Comparison of ENCODE assay signal across 21 cellular contexts in genomic region chr16:52318259-52319008, GRCh38.
DNase-seq lines count a peak whose midpoint lies in the region; ATAC-seq, FAIRE-seq and TF ChIP-seq lines count a peak whose summit lies in the region.
"Had no signal": no experiment of that assay in that cellular context is flagged by ENCODE, and none has a peak within 500 bp of the region (broad histone marks: within the 10 kb centered on the region; RNA-seq: fewer than 3 reads in every experiment).

No MANE protein-coding gene starts in this region.

- H3K14ac ChIP-seq in H1 (ENCODE audit: insufficient read length) = no peak overlapping the region

- H4K5ac ChIP-seq in H1 (ENCODE audit: insufficient read length, low read depth, low read length) = no peak overlapping the region

- TF ChIP-seq EP300 in H1 (IDR thresholded peaks at IDR 0.05; ENCODE audit: borderline replicate concordance in 1 of 2, low read depth in 2 of 2, low read length in 2 of 2) (no peak), stomach (IDR thresholded peaks at IDR 0.05) (no peak)

- H3K4me1 ChIP-seq in H1 (replicated peaks in 1 of 4; ENCODE audit: control insufficient read depth in 3 of 4, insufficient read depth in 4 of 4, low read length in 3 of 4) (peaks cover 0 to 3% (median 0%) of the 10 kb centered on the region in 4 experiments; a peak in 1 of 7 replicates), stomach (no peaks in the 10 kb centered on the region)
- H3K4me1 ChIP-seq in effector memory CD4-positive, alpha-beta T cell (ENCODE audit: control insufficient read depth, insufficient read depth, low read length, poor library complexity, severe bottlenecking) = no peaks in the 10 kb centered on the region
- H3K4me1 ChIP-seq: HAP-1, parathyroid adenoma, uterus had no signal

- no peaks in the 10 kb centered on the region for H3K9me3 ChIP-seq in H1 (ENCODE audit: insufficient read depth in 2 of 2, low read depth in 1 of 2, low read length in 1 of 2)
- H3K9me3 ChIP-seq in stomach = no peaks in the 10 kb centered on the region
- no peaks in the 10 kb centered on the region for H3K9me3 ChIP-seq in effector memory CD4-positive, alpha-beta T cell (ENCODE audit: control insufficient read depth, low read length)
- H3K9me3 ChIP-seq: HAP-1, uterus had no signal

- FAIRE-seq in H1 (lab: Jason Lieb, UNC) = no peak
- FAIRE-seq: GM19239 had no signal

- no peak overlapping the region for H2BK20ac ChIP-seq in H1 (ENCODE audit: low read length)

- H2AK5ac ChIP-seq in H1 (ENCODE audit: low read depth, low read length) = no peak overlapping the region

- H3K9ac ChIP-seq in H1 (replicated peaks in 1 of 4; ENCODE audit: extremely low read depth in 1 of 4, low read depth in 3 of 4, low read length in 3 of 4) = no peak overlapping the region
- H3K9ac ChIP-seq: parathyroid adenoma had no signal

- no peak overlapping the region for H2BK5ac ChIP-seq in H1 (ENCODE audit: low read depth, low read length)

- no peak overlapping the region for H3K4me3 ChIP-seq in H1 (ENCODE audit: extremely low read depth in 1 of 4, insufficient read depth in 2 of 4, low read depth in 3 of 4, low read length in 4 of 4)
- H3K4me3 ChIP-seq in stomach = no peak overlapping the region
- no peak overlapping the region for H3K4me3 ChIP-seq in effector memory CD4-positive, alpha-beta T cell (ENCODE audit: insufficient read depth, low read depth, low read length, poor library complexity, severe bottlenecking)
- H3K4me3 ChIP-seq: HAP-1, uterus had no signal

- no peaks in the 10 kb centered on the region for H3K27me3 ChIP-seq in H1 (replicated peaks in 1 of 4; ENCODE audit: control insufficient read depth in 3 of 4, extremely low read depth in 1 of 4, insufficient read depth in 3 of 4, low read length in 3 of 4)
- H3K27me3 ChIP-seq in stomach = no peaks in the 10 kb centered on the region
- H3K27me3 ChIP-seq in effector memory CD4-positive, alpha-beta T cell (replicated peaks; ENCODE audit: control insufficient read depth, insufficient read depth, low read length, poor library complexity, severe bottlenecking) = no peaks in the 10 kb centered on the region
- H3K27me3 ChIP-seq: uterus had no signal

- no peak overlapping the region for H4K91ac ChIP-seq in H1 (replicated peaks; ENCODE audit: insufficient read length, low read length)

- H2AFZ ChIP-seq in H1 (ENCODE audit: low read length) = 0 out of 2 replicates have a peak overlapping the region, but pooled peaks have one; percentile 79
- H2AFZ ChIP-seq: parathyroid adenoma had no signal

- no peak overlapping the region for H2BK120ac ChIP-seq in H1 (replicated peaks; ENCODE audit: low read depth, low read length)

- H4K8ac ChIP-seq in H1 (ENCODE audit: extremely low read depth, insufficient read depth, low read length) = no peak overlapping the region

- H3K27ac ChIP-seq in H1 (ENCODE audit: low read depth, low read length) = no peak overlapping the region
- no peak overlapping the region for H3K27ac ChIP-seq in stomach
- no peak overlapping the region for H3K27ac ChIP-seq in effector memory CD4-positive, alpha-beta T cell (ENCODE audit: insufficient read depth, low read length, poor library complexity, severe bottlenecking)
- H3K27ac ChIP-seq: parathyroid adenoma, uterus had no signal

- H3K18ac ChIP-seq in H1 (ENCODE audit: extremely low read depth, low read length) = no peak overlapping the region

- intact Hi-C loops in stomach (cut with DNase I; ENCODE audit: low total_unique reads) = no loop called here

- H3K36me3 ChIP-seq in H1 (ENCODE audit: control insufficient read depth in 2 of 4, insufficient read depth in 4 of 4, low read length in 3 of 4) (no peaks in the 10 kb centered on the region), stomach (no peaks in the 10 kb centered on the region)
- no peaks in the 10 kb centered on the region for H3K36me3 ChIP-seq in effector memory CD4-positive, alpha-beta T cell (ENCODE audit: control insufficient read depth, insufficient read depth, low read length)
- H3K36me3 ChIP-seq: HAP-1, uterus had no signal

- 88% methylated on average over 2 of the region's 2 CpGs; no CpG with 5 or more reads in 1 of the 2 experiments for WGBS in H1 (ENCODE audit: extremely low coverage in 1 of 2, insufficient coverage in 1 of 2, insufficient read length in 1 of 2, insufficient replicate concordance in 2 of 2, low coverage in 1 of 2, low lambda C conversion rate in 2 of 2, missing lambda C conversion rate in 1 of 2), 2 experiments
- 22 to 58% (median 31%) methylated on average over 2 of the region's 2 CpGs for WGBS in stomach, 5 donors

- no peak for ATAC-seq in HG03354 (IDR thresholded peaks at IDR 0.05; ENCODE audit: poor library complexity, severe bottlenecking, unreplicated experiment)
- no peak for ATAC-seq in HG03159 (IDR thresholded peaks at IDR 0.05; ENCODE audit: unreplicated experiment)
- ATAC-seq: naive thymus-derived CD4-positive, alpha-beta T cell had no signal

- TF ChIP-seq POLR2A in H1 (IDR thresholded peaks at IDR 0.05; ENCODE audit: control extremely low read depth in 1 of 2, low read depth in 2 of 2, low read length in 2 of 2) (no peak), stomach (IDR thresholded peaks at IDR 0.05) (no peak)

- no peak for TF ChIP-seq RAD21 in H1 (IDR thresholded peaks at IDR 0.05 in 1 of 2, conservative IDR thresholded peaks at IDR 0.05 in 1 of 2; ENCODE audit: low read depth in 2 of 2, low read length in 2 of 2)

- DNase-seq in DMS 273 treated with DMSO at 0.1 percent for 48 hours (lab: John Stamatoyannopoulos, UW) = peak; percentile 14
- DNase-seq in NCI-H1105 (lab: John Stamatoyannopoulos, UW) = peak; percentile 87
- DNase-seq in NCI-H2227 treated with DMSO at 0.1 percent for 48 hours (lab: John Stamatoyannopoulos, UW) = peak; percentile 51
- no peak for DNase-seq in H1 (ENCODE audit: low read depth in 1 of 2, low spot score in 2 of 2)
- DNase-seq in stomach = no peak
- DNase-seq in effector memory CD4-positive, alpha-beta T cell = no peak
- DNase-seq: activated CD4-positive, alpha-beta T cell treated with anti-CD3 and anti-CD28 coated beads, Interleukin-2, amount 10 ng/mL, durations not matched to agents 24 days and 14 days; activated gamma-delta T cell; anterior cingulate cortex; CD4-positive, CD25-positive, alpha-beta regulatory T cell; effector CD4-positive, alpha-beta T cell; head of caudate nucleus; naive thymus-derived CD4-positive, alpha-beta T cell; stimulated activated CD4-positive, alpha-beta T cell treated with anti-CD3 and anti-CD28 coated beads, Interleukin-1b, Interleukin-23, amount 100 ng/mL, for 48 hours; SW 1271; uterus had no signal

- H2BK15ac ChIP-seq in H1 (ENCODE audit: low read length) = no peak overlapping the region

- H3K23me2 ChIP-seq in H1 (ENCODE audit: low read depth, low read length) = no peaks in the 10 kb centered on the region

- H4K20me1 ChIP-seq in H1 (replicated peaks in 1 of 2; ENCODE audit: control insufficient read depth in 1 of 2, insufficient read depth in 2 of 2, low read length in 2 of 2) = no peaks in the 10 kb centered on the region

- H3K4ac ChIP-seq in H1 (replicated peaks; ENCODE audit: insufficient read length, low read depth, low read length) = no peak overlapping the region

- no peak overlapping the region for H3K23ac ChIP-seq in H1 (ENCODE audit: insufficient read length)

- H3K79me2 ChIP-seq in H1 (ENCODE audit: control insufficient read depth in 1 of 2, insufficient read depth in 2 of 2, low read length in 2 of 2) = no peaks in the 10 kb centered on the region
- H3K79me2 ChIP-seq: parathyroid adenoma had no signal

- no peak overlapping the region for H2BK12ac ChIP-seq in H1 (ENCODE audit: low read depth, low read length)

- no peak overlapping the region for H3K56ac ChIP-seq in H1 (replicated peaks; ENCODE audit: insufficient read length, low read depth, low read length)

- no peak for TF ChIP-seq CTCF in H1 (IDR thresholded peaks at IDR 0.05; ENCODE audit: control extremely low read depth in 1 of 3, insufficient read depth in 1 of 3, low read depth in 1 of 3, low read length in 3 of 3)
- TF ChIP-seq CTCF in stomach (IDR thresholded peaks at IDR 0.05) = no peak

- H3K79me1 ChIP-seq in H1 (ENCODE audit: low read depth, low read length) = no peaks in the 10 kb centered on the region

- CTCF ChIA-PET in H1 (lab: Charles Lee; ENCODE audit: partially characterized antibody) = interaction anchor here (0.6 kb wide), 1 partner anchor 505 kb away, joined by 3 read pairs; no protein-coding TSS in a partner anchor

- POLR2A ChIA-PET in H1 (lab: Charles Lee; ENCODE audit: partially characterized antibody) = no interaction called here

- no peak overlapping the region for H3K4me2 ChIP-seq in H1 (ENCODE audit: insufficient read depth in 1 of 2, low read depth in 2 of 2, low read length in 2 of 2)

TF ChIP-seq in H1, 55 proteins besides CTCF, POLR2A, EP300 and RAD21 (continues in another document):
- TF ChIP-seq YY1 (IDR thresholded peaks at IDR 0.05; ENCODE audit: low read depth, low read length) (no peak), MAFK (IDR thresholded peaks at IDR 0.05; ENCODE audit: low read depth, low read length) (no peak), NANOG (IDR thresholded peaks at IDR 0.05; ENCODE audit: insufficient read depth, low read depth, low read length, poor library complexity, severe bottlenecking) (no peak), SIN3A (conservative IDR thresholded peaks at IDR 0.05 in 1 of 2, IDR thresholded peaks at IDR 0.05 in 1 of 2; ENCODE audit: low read depth in 1 of 2, low read length in 2 of 2) (no peak), BCL11A (IDR thresholded peaks at IDR 0.05; ENCODE audit: low read depth in 2 of 2, low read length in 2 of 2) (no peak), ZNF274 (IDR thresholded peaks at IDR 0.05; ENCODE audit: borderline replicate concordance, extremely low read depth, low read length) (no peak), RBBP5 (IDR thresholded peaks at IDR 0.05; ENCODE audit: borderline replicate concordance, low read depth, low read length) (no peak), NRF1 (IDR thresholded peaks at IDR 0.05; ENCODE audit: low read depth, low read length) (no peak), SP1 (IDR thresholded peaks at IDR 0.05; ENCODE audit: low read depth, low read length) (no peak), TEAD4 (IDR thresholded peaks at IDR 0.05; ENCODE audit: low read depth, low read length) (no peak), RNF2 (IDR thresholded peaks at IDR 0.05; ENCODE audit: borderline replicate concordance, low read depth, low read length, missing control alignments, poor library complexity, severe bottlenecking) (no peak), TAF7 (optimal IDR thresholded peaks at IDR 0.05; ENCODE audit: borderline replicate concordance, low read depth, low read length) (no peak), USF2 (IDR thresholded peaks at IDR 0.05; ENCODE audit: low read length) (no peak), TBP (IDR thresholded peaks at IDR 0.05; ENCODE audit: low read depth, low read length) (no peak)

Comparison
In these comparisons a context has a peak if more than half of its experiments do, and no peak if none do; other contexts are left out.
1. DNase-seq: peak in DMS 273 treated with DMSO at 0.1 percent for 48 hours (single experiment), NCI-H1105 (single experiment) and NCI-H2227 treated with DMSO at 0.1 percent for 48 hours (single experiment); none in H1 (0 of 2), stomach (single experiment) and effector memory CD4-positive, alpha-beta T cell (0 of 3).